In the genomic region with DNA sequence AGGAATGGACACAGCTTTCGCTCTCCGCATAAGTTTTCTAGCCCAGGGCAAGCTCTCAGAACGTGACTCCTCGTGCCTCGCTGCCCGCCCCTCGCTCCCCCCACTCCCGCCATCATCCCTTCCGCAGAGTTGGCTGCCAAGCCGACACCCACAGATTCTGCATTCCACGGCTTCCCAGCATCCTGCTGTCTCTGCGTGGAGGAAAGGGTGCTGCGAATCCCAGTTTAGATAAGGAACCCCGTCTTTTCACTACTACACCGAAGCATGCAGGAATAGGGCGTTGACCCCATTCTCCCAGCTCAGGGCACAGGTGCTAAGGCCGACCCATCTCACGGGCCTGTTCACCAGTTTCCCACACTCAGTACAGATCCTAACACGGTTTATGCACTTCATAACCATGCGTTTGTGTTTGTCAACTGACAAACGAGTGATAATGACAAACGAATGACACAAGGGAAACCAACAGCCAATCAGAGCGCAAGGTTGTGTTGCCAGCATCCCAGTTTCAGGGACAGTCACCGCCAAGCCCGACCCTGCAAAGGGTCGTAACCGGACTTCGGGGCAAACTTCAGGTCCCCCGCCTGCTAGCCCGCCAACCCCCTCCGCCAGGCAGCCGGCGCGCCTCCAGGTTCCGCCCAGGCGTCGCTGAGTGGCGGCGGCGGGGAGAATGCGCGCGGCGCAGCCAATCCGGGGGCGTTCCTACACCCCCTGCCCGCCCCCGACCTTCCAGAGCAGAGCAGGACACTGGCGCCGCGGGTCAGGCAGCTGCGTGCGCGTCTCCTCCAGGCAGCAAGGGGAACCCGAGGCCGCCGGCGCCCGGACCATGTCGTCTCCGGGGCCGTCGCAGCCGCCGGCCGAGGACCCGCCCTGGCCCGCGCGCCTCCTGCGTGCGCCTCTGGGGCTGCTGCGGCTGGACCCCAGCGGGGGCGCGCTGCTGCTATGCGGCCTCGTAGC, we compare ENCODE assay signal across 8 cellular contexts. TPM values are rescaled to one million over a fixed set of nuclear protein-coding genes. Genes with fewer than 3 reads are reported as not detected.
DNase-seq lines count a peak whose midpoint lies in the region; ATAC-seq and TF ChIP-seq lines count a peak whose summit lies in the region.

A gene (plus strand): TSS at position 729 of the 954 bp plus-strand sequence. CDS start 95 bp downstream, at position 824.

- peak within 1 kb of the TSS; percentile 23 for H3K27ac ChIP-seq in ACC112 (ENCODE audit: low read depth, low read length)

- TF ChIP-seq POLR2A in GM18526 (IDR thresholded peaks at IDR 0.05; ENCODE audit: extremely low read depth, insufficient read length), result peak; percentile 59

- ATAC-seq in HG03060 (IDR thresholded peaks at IDR 0.05; ENCODE audit: low read depth, unreplicated experiment) (peak; percentile 72), left lobe of liver (peak; percentile 96)

- peak within 1 kb of the TSS; percentile 84 for H3K4me3 ChIP-seq in ACC112 (ENCODE audit: low read depth, low read length)
- peak within 1 kb of the TSS; percentile 72 for H3K4me3 ChIP-seq in choroid plexus epithelial cell (ENCODE audit: low read depth, low read length)

- DNase-seq in NCI-H345 treated with DMSO at 0.1 percent for 48 hours (lab: John Stamatoyannopoulos, UW; ENCODE audit: unreplicated experiment), result peak; percentile 40
- DNase-seq in activated CD4-positive, alpha-beta T cell treated with anti-CD3 and anti-CD28 coated beads for 4 hours, result peak; percentile 77 to 80
- peak; percentile 64 for DNase-seq in choroid plexus epithelial cell (ENCODE audit: low read depth)
- DNase-seq in left lobe of liver (ENCODE audit: low spot score), result peak; percentile 89
- peak; percentile 76 to 83 for DNase-seq in stimulated activated CD4-positive, alpha-beta T cell treated with anti-CD3 and anti-CD28 coated beads, Interleukin-2, amount 100 ng/mL, for 24 hours

- peaks cover 4% of the 10 kb centered on the region for H3K79me2 ChIP-seq in ACC112 (ENCODE audit: control insufficient read depth, insufficient read depth, low read length, unreplicated experiment)

- H3K27me3 ChIP-seq in ACC112 (ENCODE audit: insufficient read depth, low read length), result no peaks in the 10 kb centered on the region

- TF ChIP-seq CTCF in choroid plexus epithelial cell (conservative IDR thresholded peaks at IDR 0.05; ENCODE audit: low read depth, low read length), result no peak

- peak within 1 kb of the TSS; percentile 93 for H2AFZ ChIP-seq in ACC112 (ENCODE audit: low read length, unreplicated experiment)

- peaks cover 6% of the 10 kb centered on the region; the same call in 1 of the 2 replicates for H3K36me3 ChIP-seq in ACC112 (ENCODE audit: insufficient read depth, low read length)

- peaks cover 8% of the 10 kb centered on the region for H3K4me1 ChIP-seq in ACC112 (ENCODE audit: control insufficient read depth, insufficient read depth, low read length, unreplicated experiment)

RNA-seq across cellular contexts. Expression of the gene that starts here (rescaled TPM):
- total RNA-seq in left lobe of liver, result 4.0 TPM

Comparison
In these comparisons a context has a peak if more than half of its experiments do, and no peak if none do; other contexts are left out.
1. Peak in every context shown above with its lines: DNase-seq, ATAC-seq, H3K4me3 ChIP-seq and H3K27ac ChIP-seq.